ENCODE assay signal across 3 cellular contexts in genomic region chr2:145930318-145930717, GRCh38.
TF ChIP-seq lines count a peak whose summit lies in the region.

No MANE protein-coding gene starts in this region.

TF ChIP-seq in SK-N-SH, 30 proteins besides CTCF, POLR2A, EP300 and RAD21:
- TF ChIP-seq GATA2 (CRISPR knock-in tag; IDR thresholded peaks at IDR 0.05), result no peak
- TF ChIP-seq TEAD4 (IDR thresholded peaks at IDR 0.05; ENCODE audit: borderline replicate concordance, insufficient read depth), result no peak
- TF ChIP-seq IRF3 (IDR thresholded peaks at IDR 0.05; ENCODE audit: low read depth, low read length), result no peak
- TF ChIP-seq FOSL2 (IDR thresholded peaks at IDR 0.05; ENCODE audit: borderline replicate concordance, low read depth), result no peak
- TF ChIP-seq SMC3 (IDR thresholded peaks at IDR 0.05; ENCODE audit: low read depth, low read length), result no peak
- no peak for TF ChIP-seq RCOR1 (IDR thresholded peaks at IDR 0.05; ENCODE audit: low read length)
- TF ChIP-seq, protein P1, sequence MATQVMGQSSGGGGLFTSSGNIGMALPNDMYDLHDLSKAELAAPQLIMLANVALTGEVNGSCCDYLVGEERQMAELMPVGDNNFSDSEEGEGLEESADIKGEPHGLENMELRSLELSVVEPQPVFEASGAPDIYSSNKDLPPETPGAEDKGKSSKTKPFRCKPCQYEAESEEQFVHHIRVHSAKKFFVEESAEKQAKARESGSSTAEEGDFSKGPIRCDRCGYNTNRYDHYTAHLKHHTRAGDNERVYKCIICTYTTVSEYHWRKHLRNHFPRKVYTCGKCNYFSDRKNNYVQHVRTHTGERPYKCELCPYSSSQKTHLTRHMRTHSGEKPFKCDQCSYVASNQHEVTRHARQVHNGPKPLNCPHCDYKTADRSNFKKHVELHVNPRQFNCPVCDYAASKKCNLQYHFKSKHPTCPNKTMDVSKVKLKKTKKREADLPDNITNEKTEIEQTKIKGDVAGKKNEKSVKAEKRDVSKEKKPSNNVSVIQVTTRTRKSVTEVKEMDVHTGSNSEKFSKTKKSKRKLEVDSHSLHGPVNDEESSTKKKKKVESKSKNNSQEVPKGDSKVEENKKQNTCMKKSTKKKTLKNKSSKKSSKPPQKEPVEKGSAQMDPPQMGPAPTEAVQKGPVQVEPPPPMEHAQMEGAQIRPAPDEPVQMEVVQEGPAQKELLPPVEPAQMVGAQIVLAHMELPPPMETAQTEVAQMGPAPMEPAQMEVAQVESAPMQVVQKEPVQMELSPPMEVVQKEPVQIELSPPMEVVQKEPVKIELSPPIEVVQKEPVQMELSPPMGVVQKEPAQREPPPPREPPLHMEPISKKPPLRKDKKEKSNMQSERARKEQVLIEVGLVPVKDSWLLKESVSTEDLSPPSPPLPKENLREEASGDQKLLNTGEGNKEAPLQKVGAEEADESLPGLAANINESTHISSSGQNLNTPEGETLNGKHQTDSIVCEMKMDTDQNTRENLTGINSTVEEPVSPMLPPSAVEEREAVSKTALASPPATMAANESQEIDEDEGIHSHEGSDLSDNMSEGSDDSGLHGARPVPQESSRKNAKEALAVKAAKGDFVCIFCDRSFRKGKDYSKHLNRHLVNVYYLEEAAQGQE (IDR thresholded peaks at IDR 0.05; ENCODE audit: low read depth, low read length), result no peak
- no peak for TF ChIP-seq MEF2A (IDR thresholded peaks at IDR 0.05; ENCODE audit: borderline replicate concordance, low read depth)
- no peak for TF ChIP-seq ELF1 (IDR thresholded peaks at IDR 0.05)

TF ChIP-seq in SK-N-SH treated with all-trans-retinoic acid at 6 μM for 48 hours, 23 proteins besides CTCF, POLR2A, EP300 and RAD21:
- no peak for TF ChIP-seq POU6F1 (CRISPR knock-in tag; IDR thresholded peaks at IDR 0.05; ENCODE audit: borderline replicate concordance, low read depth)
- TF ChIP-seq CREB5 (CRISPR knock-in tag; IDR thresholded peaks at IDR 0.05; ENCODE audit: low read depth), result no peak
- TF ChIP-seq PATZ1 (CRISPR knock-in tag; IDR thresholded peaks at IDR 0.05; ENCODE audit: borderline replicate concordance), result no peak
- TF ChIP-seq ISL1 (CRISPR knock-in tag; IDR thresholded peaks at IDR 0.05), result no peak
- no peak for TF ChIP-seq ARNTL (CRISPR knock-in tag; IDR thresholded peaks at IDR 0.05; ENCODE audit: borderline replicate concordance, low read depth)
- no peak for TF ChIP-seq ZFP30 (CRISPR knock-in tag; IDR thresholded peaks at IDR 0.05)
- no peak for TF ChIP-seq CSDC2 (CRISPR knock-in tag; IDR thresholded peaks at IDR 0.05)
- TF ChIP-seq PPARA (CRISPR knock-in tag; IDR thresholded peaks at IDR 0.05; ENCODE audit: borderline replicate concordance), result no peak
- TF ChIP-seq RARB (CRISPR knock-in tag; IDR thresholded peaks at IDR 0.05), result no peak
TF ChIP-seq in SK-N-SH treated with all-trans-retinoic acid at 6 μM for 48 hours: peak in this region for 0.

TF ChIP-seq in H1, 55 proteins besides CTCF, POLR2A, EP300 and RAD21:
- no peak for TF ChIP-seq SIN3A (conservative IDR thresholded peaks at IDR 0.05 in 1 of 2, IDR thresholded peaks at IDR 0.05 in 1 of 2; ENCODE audit: low read depth in 1 of 2, low read length in 2 of 2)
- no peak for TF ChIP-seq ASH2L (IDR thresholded peaks at IDR 0.05; ENCODE audit: low read length)
- no peak for TF ChIP-seq GABPA (IDR thresholded peaks at IDR 0.05; ENCODE audit: borderline replicate concordance, insufficient read depth, low read length)
- no peak for TF ChIP-seq KDM1A (IDR thresholded peaks at IDR 0.05; ENCODE audit: borderline replicate concordance, low read length)
- TF ChIP-seq RBBP5 (IDR thresholded peaks at IDR 0.05; ENCODE audit: borderline replicate concordance, low read depth, low read length), result no peak
- no peak for TF ChIP-seq CREB1 (IDR thresholded peaks at IDR 0.05)
- TF ChIP-seq SP4 (IDR thresholded peaks at IDR 0.05; ENCODE audit: low read length), result no peak
- no peak for TF ChIP-seq FOSL1 (IDR thresholded peaks at IDR 0.05; ENCODE audit: insufficient read depth, low read depth, low read length)
- TF ChIP-seq, protein P2, sequence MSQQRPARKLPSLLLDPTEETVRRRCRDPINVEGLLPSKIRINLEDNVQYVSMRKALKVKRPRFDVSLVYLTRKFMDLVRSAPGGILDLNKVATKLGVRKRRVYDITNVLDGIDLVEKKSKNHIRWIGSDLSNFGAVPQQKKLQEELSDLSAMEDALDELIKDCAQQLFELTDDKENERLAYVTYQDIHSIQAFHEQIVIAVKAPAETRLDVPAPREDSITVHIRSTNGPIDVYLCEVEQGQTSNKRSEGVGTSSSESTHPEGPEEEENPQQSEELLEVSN (IDR thresholded peaks at IDR 0.05), result no peak
- no peak for TF ChIP-seq ATF3 (IDR thresholded peaks at IDR 0.05; ENCODE audit: insufficient read depth, low read depth, low read length)
- no peak for TF ChIP-seq HDAC2 (IDR thresholded peaks at IDR 0.05; ENCODE audit: borderline replicate concordance in 1 of 2, low read depth in 2 of 2, low read length in 2 of 2)
- no peak for TF ChIP-seq CTBP2 (IDR thresholded peaks at IDR 0.05; ENCODE audit: borderline replicate concordance, insufficient read depth, insufficient read length, low read length)
- TF ChIP-seq NRF1 (IDR thresholded peaks at IDR 0.05; ENCODE audit: low read depth, low read length), result no peak
- no peak for TF ChIP-seq USF2 (IDR thresholded peaks at IDR 0.05; ENCODE audit: low read length)
- TF ChIP-seq BRCA1 (IDR thresholded peaks at IDR 0.05; ENCODE audit: low read depth, low read length), result no peak
- TF ChIP-seq RNF2 (IDR thresholded peaks at IDR 0.05; ENCODE audit: borderline replicate concordance, low read depth, low read length, missing control alignments, poor library complexity, severe bottlenecking), result no peak
- no peak for TF ChIP-seq EZH2 (IDR thresholded peaks at IDR 0.05; ENCODE audit: low read depth, low read length, severe bottlenecking)
